Comparison of ENCODE assay signal across 12 cellular contexts in genomic region chr2:70121627-70122372, GRCh38. TPM values are rescaled to one million over a fixed set of nuclear protein-coding genes. Genes with fewer than 3 reads are reported as not detected.
DNase-seq lines count a peak whose midpoint lies in the region; ATAC-seq and TF ChIP-seq lines count a peak whose summit lies in the region.
"Had no signal": no experiment of that assay in that cellular context is flagged by ENCODE, and none has a peak within 500 bp of the region (broad histone marks: within the 10 kb centered on the region; RNA-seq: fewer than 3 reads in every experiment).

No MANE protein-coding gene starts in this region.

- no peaks in the 10 kb centered on the region for H3K36me3 ChIP-seq in CD8-positive, alpha-beta T cell (ENCODE audit: insufficient read depth, low read length)
- H3K36me3 ChIP-seq: prostate gland had no signal

- TF ChIP-seq CTCF in CD8-positive, alpha-beta T cell (IDR thresholded peaks at IDR 0.05): no peak

- no peak overlapping the region for H3K4me3 ChIP-seq in CD8-positive, alpha-beta T cell (ENCODE audit: low read depth, low read length)
- H3K4me3 ChIP-seq: prostate gland had no signal

- peaks cover 72% of the 10 kb centered on the region for H3K4me1 Mint-ChIP-seq in CD8-positive, alpha-beta T cell (ENCODE audit: low read depth)

- no peaks in the 10 kb centered on the region for H3K9me3 Mint-ChIP-seq in CD8-positive, alpha-beta T cell

- no peak for ATAC-seq in CD8-positive, alpha-beta T cell
- ATAC-seq in HG02759 (IDR thresholded peaks at IDR 0.05; ENCODE audit: unreplicated experiment): peak; percentile 5
- no peak for ATAC-seq in left colon

- intact Hi-C loops in CD8-positive, alpha-beta T cell (cut with DNase I, micrococcal nuclease): loop anchor here in 1 of 2 experiments (2.0 kb wide), 1 partner anchor 13 kb away; no protein-coding TSS in a partner anchor
- intact Hi-C loops in posterior vena cava (cut with DNase I) (loop anchor here in 1 of 2 donors (5.0 to 10.0 kb wide), 2 partner anchors 34 to 347 kb away; partner anchors contain the start of gene PCBP1), left colon (cut with DNase I, micrococcal nuclease) (no loop called here)

- no peak for DNase-seq in CD8-positive, alpha-beta T cell
- DNase-seq in cerebellar cortex (ENCODE audit: low spot score): peak; percentile 54
- DNase-seq in posterior vena cava (ENCODE audit: low spot score): peak; percentile 23
- DNase-seq in A172 (ENCODE audit: low spot score): no peak
- DNase-seq in GOT3 (lab: John Stamatoyannopoulos, UW): no peak
- DNase-seq in NCI-H146 (lab: John Stamatoyannopoulos, UW): no peak
- no peak for DNase-seq in left colon
- DNase-seq: hypothalamus, NCI-H2171 treated with DMSO at 0.1 percent for 48 hours, T-helper 9 cell had no signal

- no peaks in the 10 kb centered on the region for H3K27me3 ChIP-seq in CD8-positive, alpha-beta T cell (ENCODE audit: insufficient read depth, low read length)

- H3K4me3 Mint-ChIP-seq in CD8-positive, alpha-beta T cell: no peak overlapping the region

- H3K27ac ChIP-seq in CD8-positive, alpha-beta T cell (ENCODE audit: low read depth, low read length): no peak overlapping the region
- H3K27ac ChIP-seq: prostate gland had no signal

- peak overlapping the region; percentile 100 for H3K27ac Mint-ChIP-seq in CD8-positive, alpha-beta T cell

- H3K9me3 ChIP-seq in CD8-positive, alpha-beta T cell (ENCODE audit: low read length): no peaks in the 10 kb centered on the region
- H3K9me3 ChIP-seq: prostate gland had no signal

- POLR2A ChIA-PET in CD8-positive, alpha-beta T cell (lab: Charles Lee): interaction anchor here (0.6 to 15.5 kb wide), 11 partner anchors 12 to 207 kb away, joined by 3 to 325 read pairs (median 5); partner anchors contain the start of genes C2orf42, MXD1 and PCBP1

- no peaks in the 10 kb centered on the region for H3K27me3 Mint-ChIP-seq in CD8-positive, alpha-beta T cell (ENCODE audit: low read depth)

- H3K36me3 Mint-ChIP-seq in CD8-positive, alpha-beta T cell: peaks cover 7% of the 10 kb centered on the region

- CTCF ChIA-PET in CD8-positive, alpha-beta T cell (lab: Charles Lee): interaction anchor here (0.8 to 1.6 kb wide), 4 partner anchors 16 to 51 kb away, joined by 3 to 6 read pairs (median 4); no protein-coding TSS in a partner anchor

- H3K4me1 ChIP-seq in CD8-positive, alpha-beta T cell (ENCODE audit: insufficient read depth, low read length): peaks cover 50% of the 10 kb centered on the region
- H3K4me1 ChIP-seq: prostate gland had no signal

RNA-seq across cellular contexts. Expression of gene PCBP1, which starts 34.5 kb away (rescaled TPM):
- 100 to 1,000 TPM; 239 to 255 TPM for total RNA-seq in CD8-positive, alpha-beta T cell
- total RNA-seq in posterior vena cava: 100 to 1,000 TPM; 238 to 269 TPM
- total RNA-seq in A172 (2014; rRNA removed; shearing (Covaris generic)): 24.3 and 26.3 TPM in 2 replicates
- total RNA-seq in left colon: 100 to 1,000 TPM; 263 to 293 TPM

Comparison
In these comparisons a context has a peak if more than half of its experiments do, and no peak if none do; other contexts are left out.
1. DNase-seq: peak in cerebellar cortex (single experiment) and posterior vena cava (single experiment); none in CD8-positive, alpha-beta T cell (0 of 7), A172 (single experiment), GOT3 (single experiment), NCI-H146 (single experiment) and left colon (0 of 2).